In genomic region chr4:169013396-169013795, GRCh38 we compare ENCODE assay signal across 19 cellular contexts.
DNase-seq lines count a peak whose midpoint lies in the region; TF ChIP-seq lines count a peak whose summit lies in the region.
"Had no signal": no experiment of that assay in that cellular context is flagged by ENCODE, and none has a peak within 500 bp of the region (broad histone marks: within the 10 kb centered on the region; RNA-seq: fewer than 3 reads in every experiment).

No MANE protein-coding gene starts in this region.

- H3K27ac ChIP-seq in SK-N-MC (peak overlapping the region; percentile 98), parathyroid adenoma (no peak overlapping the region)
- H3K27ac ChIP-seq: RWPE1 had no signal

- H2AFZ ChIP-seq in parathyroid adenoma: peak overlapping the region; percentile 38

- H3K4me1 ChIP-seq in adipocyte (ENCODE audit: control insufficient read depth, insufficient read depth, low read length) (peaks cover 47% of the 10 kb centered on the region), parathyroid adenoma (peaks cover 8% of the 10 kb centered on the region)

- H3K79me2 ChIP-seq in parathyroid adenoma: peaks cover 2% of the 10 kb centered on the region

- no peak for TF ChIP-seq CTCF in parathyroid adenoma (IDR thresholded peaks at IDR 0.05)
- TF ChIP-seq CTCF in foreskin fibroblast (IDR thresholded peaks at IDR 0.05; ENCODE audit: low read depth, low read length): no peak

- DNase-seq in OCI-M1 (lab: John Stamatoyannopoulos, UW) (peak; percentile 70), SK-N-MC (ENCODE audit: low read depth, low spot score) (no peak), adipocyte (ENCODE audit: low read depth) (no peak), NCI-H2196 (lab: John Stamatoyannopoulos, UW; ENCODE audit: unreplicated experiment) (no peak), foreskin fibroblast (no peak)
- no peak for DNase-seq in activated CD8-positive, alpha-beta memory T cell treated with anti-CD3 and anti-CD28 coated beads, Interleukin-2, amount 50 U/mL, for 48 hours
- no peak for DNase-seq in stimulated activated CD4-positive, alpha-beta T cell treated with anti-CD3 and anti-CD28 coated beads, Interleukin-2, amount 100 ng/mL, for 48 hours
- DNase-seq: DMS153, DND-41, Kasumi-1, MV-4-11, NCI-H1105, NCI-H1436 treated with DMSO at 0.1 percent for 48 hours, NCI-H187 treated with DMSO at 0.1 percent for 48 hours, NCI-H446, NCI-H526, SHP77 treated with DMSO at 0.1 percent for 48 hours had no signal

- H3K4me3 ChIP-seq in SK-N-MC: peak overlapping the region; percentile 29
- peak overlapping the region; percentile 9 for H3K4me3 ChIP-seq in adipocyte (ENCODE audit: low read length)
- no peak overlapping the region for H3K4me3 ChIP-seq in parathyroid adenoma (ENCODE audit: low read depth, low read length)
- H3K4me3 ChIP-seq in foreskin fibroblast (ENCODE audit: low read depth in 1 of 2, low read length in 2 of 2): no peak overlapping the region

- no peaks in the 10 kb centered on the region for H3K9me3 ChIP-seq in SK-N-MC (ENCODE audit: low read depth, low read length)
- no peaks in the 10 kb centered on the region for H3K9me3 ChIP-seq in adipocyte (ENCODE audit: control insufficient read depth, low read length)
- H3K9me3 ChIP-seq in parathyroid adenoma (ENCODE audit: control insufficient read depth, low read length): no peaks in the 10 kb centered on the region

- H3K9ac ChIP-seq in SK-N-MC (ENCODE audit: insufficient read length) (peak overlapping the region; percentile 28), adipocyte (ENCODE audit: low read length) (peak overlapping the region; percentile 52), parathyroid adenoma (no peak overlapping the region)

- H3K4me2 ChIP-seq in parathyroid adenoma (ENCODE audit: low read length): no peak overlapping the region

- no peaks in the 10 kb centered on the region for H3K36me3 ChIP-seq in SK-N-MC (ENCODE audit: insufficient read depth, low read length)
- H3K36me3 ChIP-seq in adipocyte (ENCODE audit: control insufficient read depth, insufficient read depth, low read length, severe bottlenecking): no peaks in the 10 kb centered on the region
- no peaks in the 10 kb centered on the region for H3K36me3 ChIP-seq in parathyroid adenoma (ENCODE audit: control insufficient read depth, insufficient read depth, low read length)

- H3K27me3 ChIP-seq in adipocyte (replicated peaks; ENCODE audit: control insufficient read depth, insufficient read depth, low read length): no peaks in the 10 kb centered on the region
- no peaks in the 10 kb centered on the region for H3K27me3 ChIP-seq in parathyroid adenoma (ENCODE audit: control insufficient read depth, insufficient read depth, low read length)

Comparison
In these comparisons a context has a peak if more than half of its experiments do, and no peak if none do; other contexts are left out.
1. H3K4me3 ChIP-seq: peak in SK-N-MC (single experiment) and adipocyte (single experiment); none in parathyroid adenoma (single experiment) and foreskin fibroblast (0 of 2).